6 cellular contexts compared by ENCODE assay signal in the genomic region with DNA sequence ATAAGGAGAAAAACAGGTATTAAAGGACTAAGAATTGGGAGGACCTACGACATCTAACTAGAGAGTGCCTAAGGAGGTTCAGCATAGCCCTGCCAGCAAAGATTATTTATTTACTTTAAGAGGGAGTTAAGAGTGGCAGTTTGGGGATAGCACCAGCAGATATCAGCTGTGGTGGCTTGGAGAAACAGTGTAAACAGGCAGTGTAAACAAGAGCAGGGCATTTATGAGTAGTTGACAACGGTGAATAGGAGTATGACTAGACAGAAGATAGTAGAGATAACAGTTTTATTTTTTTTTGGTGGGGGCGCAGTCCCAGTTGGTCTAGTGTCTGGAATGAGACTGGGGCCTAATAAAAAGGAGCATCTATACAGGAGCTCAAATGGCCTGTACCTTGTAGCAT.
A peak's percentile ranks its signal among the peaks of the same experiment; 100 is the strongest.
DNase-seq lines count a peak whose midpoint lies in the region; ATAC-seq, FAIRE-seq and TF ChIP-seq lines count a peak whose summit lies in the region.
"Not testable (repeated sequence)": the region's sequence is repeated elsewhere in the genome, so short reads cannot be mapped to it uniquely, and the experiment has no call there.

No MANE protein-coding gene starts in this region.

- not testable (repeated sequence) for H3K9me1 ChIP-seq in K562 (ENCODE audit: control insufficient read depth, insufficient read depth, low read length)

- in situ Hi-C loops in K562 (cut with MboI) = not testable (repeated sequence)

- FAIRE-seq in K562 (lab: Jason Lieb, UNC) = not testable (repeated sequence)

- H3K4me2 ChIP-seq in K562 (ENCODE audit: insufficient read depth, low read length) = not testable (repeated sequence)

- H3K79me2 ChIP-seq in K562 (ENCODE audit: control insufficient read depth, insufficient read depth, low read length) = not testable (repeated sequence)

- not testable (repeated sequence) for H2AFZ ChIP-seq in K562 (ENCODE audit: low read depth, low read length)

- peaks cover 13% of the 10 kb centered on the region for H3K36me3 Mint-ChIP-seq in endodermal cell (ENCODE audit: low read depth)

- ATAC-seq in K562 = not testable (repeated sequence)

- not testable (repeated sequence) for H4K20me1 ChIP-seq in K562 (replicated peaks; ENCODE audit: control insufficient read depth, insufficient read depth, low read length)

- not testable (repeated sequence) for H3K4me3 Mint-ChIP-seq in endodermal cell

- H3K27me3 ChIP-seq in HUES48 (ENCODE audit: control insufficient read depth, insufficient read depth, low read length); HUES64 (ENCODE audit: insufficient read depth, low read length); K562 (ENCODE audit: control insufficient read depth in 2 of 2, insufficient read depth in 2 of 2, low read length in 2 of 2); endodermal cell (ENCODE audit: control insufficient read depth, insufficient read depth, low read length, poor library complexity, severe bottlenecking): not testable (repeated sequence)

- BruUV-seq in K562 (replicated peaks; lab: Mats Ljungman, UMichigan) = not testable (repeated sequence)

- CTCF ChIA-PET in K562 (lab: Yijun Ruan, JAX; ENCODE audit: low intra/inter-chr PET ratio) = not testable (repeated sequence)

- H3K27me3 Mint-ChIP-seq in endodermal cell (ENCODE audit: insufficient read depth) = not testable (repeated sequence)

- H3K9ac ChIP-seq in HUES48 (ENCODE audit: low read depth, low read length); HUES64 (ENCODE audit: low read depth, low read length); K562 (ENCODE audit: insufficient read depth in 1 of 2, low read depth in 2 of 2, low read length in 2 of 2): not testable (repeated sequence)
- peak overlapping the region; percentile 57 for H3K9ac ChIP-seq in endodermal cell (ENCODE audit: extremely low read depth, low read length, poor library complexity, severe bottlenecking)

- intact Hi-C loops in K562 (cut with micrococcal nuclease) = not testable (repeated sequence)

- WGBS in HUES64 = 81% methylated on average over 3 of the region's 3 CpGs
- 3% methylated on average over 3 of the region's 3 CpGs for WGBS in K562 (ENCODE audit: insufficient coverage, low coverage, missing lambda C conversion rate)
- 27 to 63% methylated on average over 3 of the region's 3 CpGs for WGBS in endodermal cell (ENCODE audit: insufficient coverage in 1 of 2, insufficient read length in 1 of 2), 2 experiments

- TF ChIP-seq RAD21 in K562 (CRISPR knock-in tag; conservative IDR thresholded peaks at IDR 0.05 in 1 of 2, IDR thresholded peaks at IDR 0.05 in 1 of 2) = not testable (repeated sequence)

- H3K4me3 ChIP-seq in HUES48 (ENCODE audit: low read depth, low read length); HUES64 (ENCODE audit: low read length); K562: not testable (repeated sequence)
- H3K4me3 ChIP-seq in endodermal cell (ENCODE audit: low read length) = peak overlapping the region; percentile 66

- TF ChIP-seq CTCF in C4-2B (conservative IDR thresholded peaks at IDR 0.05) = 0 out of 2 replicates have a peak, but pooled peaks have one; percentile 4
- TF ChIP-seq CTCF in K562 (IDR thresholded peaks at IDR 0.05 in 2 of 3, conservative IDR thresholded peaks at IDR 0.05 in 1 of 3; ENCODE audit: insufficient read depth in 2 of 3, low read depth in 1 of 3, low read length in 3 of 3); endodermal cell (conservative IDR thresholded peaks at IDR 0.05): not testable (repeated sequence)

- DNase-seq in DMS53 (lab: John Stamatoyannopoulos, UW) (peak; percentile 22), endodermal cell (peak; percentile 57)
- not testable (repeated sequence) for DNase-seq in K562 (ENCODE audit: extremely low read depth in 1 of 4, low spot score in 3 of 4)

- not testable (repeated sequence) for H3K9me3 ChIP-seq in HUES48 (ENCODE audit: control insufficient read depth, insufficient read depth, low read length); HUES64 (ENCODE audit: insufficient read depth, low read depth, low read length); K562 (replicated peaks; ENCODE audit: control insufficient read depth, insufficient read depth, low read depth, low read length); endodermal cell (ENCODE audit: control insufficient read depth, low read length)

- POLR2A ChIA-PET in K562 (lab: Yijun Ruan, JAX) = not testable (repeated sequence)

- H3K4me1 Mint-ChIP-seq in endodermal cell = peaks cover 21% of the 10 kb centered on the region

- H3K4me1 ChIP-seq in HUES48 (ENCODE audit: control insufficient read depth, insufficient read depth, low read length) (peaks cover 35% of the 10 kb centered on the region), HUES64 (ENCODE audit: insufficient read depth, low read length) (peaks cover 37% of the 10 kb centered on the region)
- not testable (repeated sequence) for H3K4me1 ChIP-seq in K562 (replicated peaks in 1 of 2; ENCODE audit: control insufficient read depth in 2 of 2, insufficient read depth in 2 of 2, low read length in 2 of 2); endodermal cell (ENCODE audit: control insufficient read depth, insufficient read depth, low read length)

- TF ChIP-seq POLR2A in K562 (conservative IDR thresholded peaks at IDR 0.05) = not testable (repeated sequence)

- TF ChIP-seq EP300 in K562 (IDR thresholded peaks at IDR 0.05; ENCODE audit: low read length) = not testable (repeated sequence)

- not testable (repeated sequence) for H3K27ac Mint-ChIP-seq in endodermal cell

- H3K9me3 Mint-ChIP-seq in endodermal cell = not testable (repeated sequence)

- not testable (repeated sequence) for H3K27ac ChIP-seq in C4-2B; K562 (ENCODE audit: extremely low read depth, low read depth, low read length); endodermal cell (ENCODE audit: low read depth, low read length)
- H3K27ac ChIP-seq in HUES48 (ENCODE audit: low read depth, low read length) = peak overlapping the region; percentile 64
- peak overlapping the region; percentile 55; the same call in 1 of the 2 replicates for H3K27ac ChIP-seq in HUES64 (ENCODE audit: low read depth, low read length)

- not testable (repeated sequence) for H3K36me3 ChIP-seq in HUES48 (ENCODE audit: control insufficient read depth, insufficient read depth, low read length); HUES64 (ENCODE audit: insufficient read depth, low read length); K562 (ENCODE audit: control insufficient read depth, insufficient read depth, low read length)
- peaks cover 12% of the 10 kb centered on the region for H3K36me3 ChIP-seq in endodermal cell (ENCODE audit: control insufficient read depth, insufficient read depth, low read length)

TF ChIP-seq in K562, 482 proteins besides CTCF, POLR2A, EP300 and RAD21:
- TF ChIP-seq FOXA1 (IDR thresholded peaks at IDR 0.05; ENCODE audit: borderline replicate concordance) (peak; percentile 68), MAFG (tag; conservative IDR thresholded peaks at IDR 0.05) (0 out of 2 replicates have a peak, but pooled peaks have one; percentile 27), NFE2 (IDR thresholded peaks at IDR 0.05; ENCODE audit: low read depth) (peak; percentile 34; the same call in 1 of the 2 replicates), FOXJ2 (tag; IDR thresholded peaks at IDR 0.05) (peak; percentile 89), FOXA3 (CRISPR knock-in tag; conservative IDR thresholded peaks at IDR 0.05 in 1 of 2, IDR thresholded peaks at IDR 0.05 in 1 of 2) (peak in 1 of 2 experiments; percentile 84; a peak in 2 of 4 replicates), FOXK2 (conservative IDR thresholded peaks at IDR 0.05 in 1 of 2, IDR thresholded peaks at IDR 0.05 in 1 of 2; ENCODE audit: low read depth in 2 of 2) (0 out of 4 replicates have a peak, but pooled peaks have one; percentile 19 to 49)
- TF ChIP-seq, protein P1, sequence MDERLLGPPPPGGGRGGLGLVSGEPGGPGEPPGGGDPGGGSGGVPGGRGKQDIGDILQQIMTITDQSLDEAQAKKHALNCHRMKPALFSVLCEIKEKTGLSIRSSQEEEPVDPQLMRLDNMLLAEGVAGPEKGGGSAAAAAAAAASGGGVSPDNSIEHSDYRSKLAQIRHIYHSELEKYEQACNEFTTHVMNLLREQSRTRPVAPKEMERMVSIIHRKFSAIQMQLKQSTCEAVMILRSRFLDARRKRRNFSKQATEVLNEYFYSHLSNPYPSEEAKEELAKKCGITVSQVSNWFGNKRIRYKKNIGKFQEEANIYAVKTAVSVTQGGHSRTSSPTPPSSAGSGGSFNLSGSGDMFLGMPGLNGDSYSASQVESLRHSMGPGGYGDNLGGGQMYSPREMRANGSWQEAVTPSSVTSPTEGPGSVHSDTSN (CRISPR knock-in tag; IDR thresholded peaks at IDR 0.05; ENCODE audit: low read depth) = not testable (repeated sequence)
- TF ChIP-seq, protein P1 (tag; conservative IDR thresholded peaks at IDR 0.05; ENCODE audit: low read depth) = peak; percentile 37; the same call in 1 of the 2 replicates
